19 cellular contexts compared by ENCODE assay signal in the genomic region with DNA sequence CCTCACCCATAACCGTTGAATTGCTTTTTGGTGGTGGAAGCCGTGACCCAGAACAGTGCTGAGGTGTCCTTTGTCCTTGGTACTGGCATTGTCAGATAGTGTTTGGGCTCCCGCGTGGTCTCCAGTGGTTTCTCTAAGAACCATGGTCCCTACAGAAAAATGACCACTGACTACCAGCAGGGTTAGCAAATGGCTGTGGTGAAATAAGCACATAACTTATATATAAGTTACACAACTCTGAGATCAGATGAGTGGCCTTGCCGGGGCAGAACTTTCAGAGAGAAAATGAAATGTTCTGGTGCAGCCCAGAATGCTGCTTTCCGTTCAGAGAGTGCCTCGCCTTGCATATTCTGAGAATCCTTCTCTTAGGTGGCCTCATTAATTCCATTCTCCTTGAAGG. TPM values are rescaled to one million over a fixed set of nuclear protein-coding genes. Genes with fewer than 3 reads are reported as not detected.
DNase-seq lines count a peak whose midpoint lies in the region; ATAC-seq and TF ChIP-seq lines count a peak whose summit lies in the region.
"Had no signal": no experiment of that assay in that cellular context is flagged by ENCODE, and none has a peak within 500 bp of the region (broad histone marks: within the 10 kb centered on the region; RNA-seq: fewer than 3 reads in every experiment).

No MANE protein-coding gene starts in this region.

- H3K4me1 ChIP-seq in HCT116 (ENCODE audit: control insufficient read depth in 1 of 2, insufficient read depth in 2 of 2, low read length in 2 of 2) (peaks cover 46 to 51% of the 10 kb centered on the region in 2 experiments), sigmoid colon (peaks cover 0 to 17% (median 12%) of the 10 kb centered on the region in 4 donors)
- H3K4me1 ChIP-seq: BE2C had no signal

- H3K4me1 Mint-ChIP-seq in WTC11: peaks cover 48% of the 10 kb centered on the region

- TF ChIP-seq CTCF in HCT116 (IDR thresholded peaks at IDR 0.05 in 2 of 3, conservative IDR thresholded peaks at IDR 0.05 in 1 of 3; ENCODE audit: borderline replicate concordance in 1 of 3, insufficient read depth in 1 of 3, low read depth in 2 of 3, low read length in 2 of 3) (no peak), WTC11 (IDR thresholded peaks at IDR 0.05) (no peak), choroid plexus epithelial cell (conservative IDR thresholded peaks at IDR 0.05; ENCODE audit: low read depth, low read length) (peak; percentile 17), sigmoid colon (IDR thresholded peaks at IDR 0.05) (no peak)

- H3K4me3 ChIP-seq in HCT116 (replicated peaks in 1 of 2; ENCODE audit: low read depth in 1 of 2, low read length in 2 of 2): peak overlapping the region; percentile 4 to 19; a peak in 2 of 4 replicates
- H3K4me3 ChIP-seq in choroid plexus epithelial cell (ENCODE audit: low read depth, low read length): no peak overlapping the region
- H3K4me3 ChIP-seq in sigmoid colon: no peak overlapping the region
- H3K4me3 ChIP-seq: GM12878, GM23338 had no signal

- H3K9me3 ChIP-seq in HCT116 (ENCODE audit: control insufficient read depth in 1 of 2, insufficient read depth in 1 of 2, low read depth in 1 of 2, low read length in 2 of 2): no peaks in the 10 kb centered on the region
- no peaks in the 10 kb centered on the region for H3K9me3 ChIP-seq in sigmoid colon
- H3K9me3 ChIP-seq: BE2C had no signal

- RAD21 ChIA-PET in HCT116 (lab: Charles Lee; ENCODE audit: low non-redundant PET in 1 of 2, low total read pairs in 2 of 2, uncharacterized antibody in 2 of 2, unreplicated experiment in 2 of 2): no interaction called here

- WGBS in sigmoid colon, 2 donors: 78 to 94% methylated on average over 7 of the region's 7 CpGs

- DNase-seq in HCT116 (ENCODE audit: low read depth, low spot score): no peak
- DNase-seq in WTC11 (ENCODE audit: low spot score): no peak
- DNase-seq in choroid plexus epithelial cell (ENCODE audit: low read depth): peak; percentile 56
- peak; percentile 36 for DNase-seq in sigmoid colon
- DNase-seq in C1 segment of cervical spinal cord (lab: John Stamatoyannopoulos, UW): no peak
- DNase-seq in activated T-cell treated with anti-CD3 and anti-CD28 coated beads, Interleukin-2, amount 50 U/mL, for 48 hours: no peak
- DNase-seq in NCI-H524 (lab: John Stamatoyannopoulos, UW): no peak
- DNase-seq in cardiac septum (ENCODE audit: low spot score): no peak
- DNase-seq: BE2C; CD4-positive, alpha-beta T cell; GF-D8; NCI-H1105; NCI-H2081; NCI-H446 treated with DMSO at 0.1 percent for 48 hours; SHP77 had no signal

- H3K9me2 ChIP-seq in HCT116 (ENCODE audit: insufficient read depth): no peaks in the 10 kb centered on the region

- ATAC-seq in HCT116 (no peak), WTC11 (no peak)
- ATAC-seq: GM12878, GM23338 had no signal

- H3K4me3 Mint-ChIP-seq in WTC11: no peak overlapping the region
- H3K4me3 Mint-ChIP-seq: CD4-positive, alpha-beta T cell; GM23338 had no signal

- TF ChIP-seq POLR2A in HCT116 (IDR thresholded peaks at IDR 0.05; ENCODE audit: borderline replicate concordance, extremely low read depth, insufficient read depth, insufficient read length) (no peak), sigmoid colon (IDR thresholded peaks at IDR 0.05) (no peak)

- POLR2A ChIA-PET in HCT116 (lab: Charles Lee): interaction anchor here (1.0 to 1.5 kb wide), 2 partner anchors 13 to 101 kb away, joined by 3 read pairs; no protein-coding TSS in a partner anchor
- POLR2A ChIA-PET in WTC11 (lab: Charles Lee): no interaction called here

- H3K27ac Mint-ChIP-seq in WTC11: peak overlapping the region; percentile 13; the same call in 1 of the 2 replicates
- H3K27ac Mint-ChIP-seq: CD4-positive, alpha-beta T cell had no signal

- BruUV-seq in HCT116 (replicated peaks; lab: Mats Ljungman, UMichigan): no TSS peak

- CTCF ChIA-PET in HCT116 (lab: Charles Lee) (no interaction called here), WTC11 (lab: Charles Lee) (no interaction called here)

- no peaks in the 10 kb centered on the region for H3K27me3 ChIP-seq in HCT116 (ENCODE audit: insufficient read depth, low read length)
- H3K27me3 ChIP-seq in sigmoid colon: no peaks in the 10 kb centered on the region

- peak overlapping the region; percentile 42 for H3K9ac ChIP-seq in HCT116 (ENCODE audit: low read length)

- no peak overlapping the region for H2AFZ ChIP-seq in HCT116 (ENCODE audit: low read depth, low read length, poor library complexity, severe bottlenecking)
- H2AFZ ChIP-seq: GM23338 had no signal

- peaks cover 47% of the 10 kb centered on the region for H3K36me3 Mint-ChIP-seq in WTC11

- TF ChIP-seq EP300 in sigmoid colon (IDR thresholded peaks at IDR 0.05): no peak

- TF ChIP-seq RAD21 in HCT116 (IDR thresholded peaks at IDR 0.05; ENCODE audit: low read depth): no peak

- H3K9me3 Mint-ChIP-seq in WTC11: no peaks in the 10 kb centered on the region
- H3K9me3 Mint-ChIP-seq: CD4-positive, alpha-beta T cell; GM23338 had no signal

- intact Hi-C loops in HCT116 (cut with micrococcal nuclease): loop anchor here (5.0 kb wide), 1 partner anchor 66 kb away; no protein-coding TSS in a partner anchor
- intact Hi-C loops in sigmoid colon (cut with DNase I): no loop called here
- intact Hi-C loops in cardiac septum (cut with DNase I): no loop called here

- H3K27ac ChIP-seq in HCT116 (ENCODE audit: low read depth, low read length) (peak overlapping the region; percentile 76), sigmoid colon (no peak overlapping the region)

- no peaks in the 10 kb centered on the region for H3K79me2 ChIP-seq in HCT116 (ENCODE audit: insufficient read depth, low read length)

- H4K20me1 ChIP-seq in HCT116 (ENCODE audit: insufficient read depth): no peaks in the 10 kb centered on the region

- H3K4me2 ChIP-seq in HCT116 (ENCODE audit: low read length): peak overlapping the region; percentile 83
- H3K4me2 ChIP-seq: GM23338 had no signal

- H3K27me3 Mint-ChIP-seq in WTC11 (ENCODE audit: low read depth): no peaks in the 10 kb centered on the region
- H3K27me3 Mint-ChIP-seq: CD4-positive, alpha-beta T cell had no signal

- peaks cover 0 to 7% of the 10 kb centered on the region in 2 experiments; a peak in 2 of 4 replicates for H3K36me3 ChIP-seq in HCT116 (ENCODE audit: control insufficient read depth in 1 of 2, insufficient read depth in 2 of 2, low read length in 2 of 2)
- peaks cover 0 to 29% (median 4%) of the 10 kb centered on the region in 4 donors for H3K36me3 ChIP-seq in sigmoid colon
- H3K36me3 ChIP-seq: BE2C had no signal

TF ChIP-seq in HCT116, 20 proteins besides CTCF, POLR2A, EP300 and RAD21:
- no peak for TF ChIP-seq SIN3A (IDR thresholded peaks at IDR 0.05; ENCODE audit: low read depth)
- TF ChIP-seq, protein P1, sequence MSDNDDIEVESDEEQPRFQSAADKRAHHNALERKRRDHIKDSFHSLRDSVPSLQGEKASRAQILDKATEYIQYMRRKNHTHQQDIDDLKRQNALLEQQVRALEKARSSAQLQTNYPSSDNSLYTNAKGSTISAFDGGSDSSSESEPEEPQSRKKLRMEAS (IDR thresholded peaks at IDR 0.05): no peak
- no peak for TF ChIP-seq YY1 (IDR thresholded peaks at IDR 0.05; ENCODE audit: extremely low read depth, insufficient replicate concordance, low read depth, low read length)

TF ChIP-seq in WTC11, 78 proteins besides CTCF, POLR2A, EP300 and RAD21:
- TF ChIP-seq NR2C2 (CRISPR knock-in tag; IDR thresholded peaks at IDR 0.05): no peak
- TF ChIP-seq ZNF423 (CRISPR knock-in tag; IDR thresholded peaks at IDR 0.05): no peak
- TF ChIP-seq TCF7 (CRISPR knock-in tag; IDR thresholded peaks at IDR 0.05; ENCODE audit: low read depth): no peak
- TF ChIP-seq, protein P2, sequence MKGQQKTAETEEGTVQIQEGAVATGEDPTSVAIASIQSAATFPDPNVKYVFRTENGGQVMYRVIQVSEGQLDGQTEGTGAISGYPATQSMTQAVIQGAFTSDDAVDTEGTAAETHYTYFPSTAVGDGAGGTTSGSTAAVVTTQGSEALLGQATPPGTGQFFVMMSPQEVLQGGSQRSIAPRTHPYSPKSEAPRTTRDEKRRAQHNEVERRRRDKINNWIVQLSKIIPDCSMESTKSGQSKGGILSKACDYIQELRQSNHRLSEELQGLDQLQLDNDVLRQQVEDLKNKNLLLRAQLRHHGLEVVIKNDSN (CRISPR knock-in tag; IDR thresholded peaks at IDR 0.05): no peak
- TF ChIP-seq CREM (CRISPR knock-in tag; IDR thresholded peaks at IDR 0.05): no peak
- no peak for TF ChIP-seq ZMAT4 (CRISPR knock-in tag; IDR thresholded peaks at IDR 0.05)
- no peak for TF ChIP-seq NR3C1 (CRISPR knock-in tag; conservative IDR thresholded peaks at IDR 0.05; ENCODE audit: low read depth)
- no peak for TF ChIP-seq RELA (CRISPR knock-in tag; IDR thresholded peaks at IDR 0.05; ENCODE audit: borderline replicate concordance)
TF ChIP-seq in WTC11: peak in this region for 0.

RNA-seq across cellular contexts. Expression of gene SLC37A1, which starts 5.0 kb away (rescaled TPM):
- 15.0 TPM for total RNA-seq in HCT116 (2021; ENCODE audit: unreplicated experiment)
- polyA plus RNA-seq in HCT116 (2012): 12.5 and 12.9 TPM in 2 replicates
- total RNA-seq in WTC11 (2021): 22.7 to 26.3 TPM (median 25.8 TPM) in 3 replicates
- total RNA-seq in sigmoid colon: 1 to 10 TPM; 2.3 to 7.8 (median 5.0) TPM
- polyA plus RNA-seq in sigmoid colon: 10 to 100 TPM; 21.0 to 98.5 (median 31.2) TPM
- total RNA-seq in cardiac septum: 6.7 TPM
- total RNA-seq: LHCN-M2 had no signal

RNA-seq across cellular contexts. Expression of gene RSPH1, which starts 22.6 kb away (rescaled TPM):
- total RNA-seq in HCT116 (2021; ENCODE audit: unreplicated experiment) (1.5 TPM), WTC11 (2021) (0.11 to 0.30 TPM (median 0.16 TPM) in 3 replicates), sigmoid colon (1 to 10 TPM in 2 of 4 donors, not detected in 2; 1.2 TPM), cardiac septum (not detected)
- 0.65 and 0.87 TPM in 2 replicates for polyA plus RNA-seq in HCT116 (2012)
- 10 to 100 TPM in 1 of 3 donors, 1 to 10 TPM in 2; 3.0 to 13.4 (median 8.8) TPM for polyA plus RNA-seq in sigmoid colon
- total RNA-seq: A172, GM23338, LHCN-M2 had no signal

Comparison
In these comparisons a context has a peak if more than half of its experiments do, and no peak if none do; other contexts are left out.
1. DNase-seq: peak in choroid plexus epithelial cell (single experiment) and sigmoid colon (single experiment); none in HCT116 (single experiment), WTC11 (single experiment), C1 segment of cervical spinal cord (0 of 14), activated T-cell treated with anti-CD3 and anti-CD28 coated beads, Interleukin-2, amount 50 U/mL, for 48 hours (0 of 2), NCI-H524 (0 of 2) and cardiac septum (single experiment).
2. H3K4me3 ChIP-seq: peak in HCT116 (2 of 2); none in choroid plexus epithelial cell (single experiment) and sigmoid colon (0 of 4).